In the genomic region with DNA sequence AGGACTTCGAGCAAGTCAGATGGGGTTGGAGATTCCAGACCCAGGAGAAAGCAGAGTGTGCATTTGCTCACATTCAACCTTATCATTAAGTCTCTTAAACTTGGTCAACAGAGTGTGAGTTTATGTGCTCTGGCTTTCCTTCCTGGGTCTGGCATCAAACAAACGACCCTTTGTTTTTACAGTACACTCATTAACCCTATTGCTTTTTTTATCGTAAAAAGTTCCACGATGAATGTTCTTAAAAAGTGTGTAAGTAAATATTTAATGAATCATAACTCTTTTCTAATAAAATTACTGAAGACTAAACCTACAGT, we compare ENCODE assay signal across 9 cellular contexts. TPM values are rescaled to one million over a fixed set of nuclear protein-coding genes. Genes with fewer than 3 reads are reported as not detected.
DNase-seq lines count a peak whose midpoint lies in the region; ATAC-seq, FAIRE-seq and TF ChIP-seq lines count a peak whose summit lies in the region.
"Had no signal": no experiment of that assay in that cellular context is flagged by ENCODE, and none has a peak within 500 bp of the region (broad histone marks: within the 10 kb centered on the region; RNA-seq: fewer than 3 reads in every experiment).

No MANE protein-coding gene starts in this region.

- H3K9me3 ChIP-seq in PC-3 (ENCODE audit: low read length) (no peaks in the 10 kb centered on the region), endothelial cell of umbilical vein (replicated peaks; ENCODE audit: control insufficient read depth, insufficient read depth, low read length) (no peaks in the 10 kb centered on the region)

- H3K4me1 ChIP-seq in PC-3 (ENCODE audit: insufficient read depth, low read length) = peaks cover 19% of the 10 kb centered on the region
- peaks cover 30% of the 10 kb centered on the region for H3K4me1 ChIP-seq in endothelial cell of umbilical vein (ENCODE audit: control insufficient read depth, extremely low read depth, insufficient read depth, low read length)

- TF ChIP-seq POLR2A in endothelial cell of umbilical vein (IDR thresholded peaks at IDR 0.05; ENCODE audit: low read depth, low read length) = no peak

- H3F3A ChIP-seq in PC-3 (ENCODE audit: low read length, unreplicated experiment) = no peaks in the 10 kb centered on the region

- H3K9ac ChIP-seq in PC-3 (ENCODE audit: low read length) (no peak overlapping the region), endothelial cell of umbilical vein (replicated peaks; ENCODE audit: extremely low read depth, insufficient read depth, low read length) (peak overlapping the region; percentile 37)

- H3K27me3 ChIP-seq in PC-3 (ENCODE audit: low read length) (no peaks in the 10 kb centered on the region), endothelial cell of umbilical vein (ENCODE audit: control insufficient read depth in 2 of 2, insufficient read depth in 2 of 2, low read length in 2 of 2) (no peaks in the 10 kb centered on the region)

- H4K20me1 ChIP-seq in PC-3 (ENCODE audit: low read length) (0 out of 2 replicates have a peak, but pooled peaks cover 5% of the 10 kb centered on the region), endothelial cell of umbilical vein (replicated peaks; ENCODE audit: control insufficient read depth, extremely low read depth, insufficient read depth, low read length) (peaks cover 9% of the 10 kb centered on the region)

- CTCF ChIA-PET in PC-3 (lab: Charles Lee) (no interaction called here), endothelial cell of umbilical vein (lab: Charles Lee) (no interaction called here)

- no peaks in the 10 kb centered on the region for H3K9me2 ChIP-seq in PC-3 (replicated peaks; ENCODE audit: low read length)

- H3K4me3 ChIP-seq in PC-3 (ENCODE audit: low read length) (peak overlapping the region; percentile 71), endothelial cell of umbilical vein (replicated peaks in 1 of 3; ENCODE audit: insufficient read depth in 1 of 3, low read depth in 1 of 3, low read length in 3 of 3) (peak overlapping the region in 1 of 3 experiments; percentile 66)

- POLR2A ChIA-PET in PC-3 (lab: Charles Lee; ENCODE audit: unreplicated experiment) (no interaction called here), endothelial cell of umbilical vein (lab: Charles Lee) (no interaction called here)

- BruUV-seq in PC-3 (replicated peaks; lab: Mats Ljungman, UMichigan) = no TSS peak
- BruUV-seq in endothelial cell of umbilical vein (replicated peaks; lab: Mats Ljungman, UMichigan) = no TSS peak

- 0 out of 2 replicates have a peak overlapping the region, but pooled peaks have one; percentile 8 for H2AFZ ChIP-seq in PC-3 (ENCODE audit: low read length)
- no peak overlapping the region for H2AFZ ChIP-seq in endothelial cell of umbilical vein (ENCODE audit: low read depth, low read length)

- dilution Hi-C loops in endothelial cell of umbilical vein (cut with MboI; ENCODE audit: extremely low pct_ligation_motif_present, low sequenced_read_pairs) = no loop called here

- FAIRE-seq in endothelial cell of umbilical vein (lab: Jason Lieb, UNC) = peak; percentile 12

- H3K27ac ChIP-seq in PC-3 (ENCODE audit: low read length) = peak overlapping the region; percentile 43; the same call in 1 of the 2 replicates
- H3K27ac ChIP-seq in endothelial cell of umbilical vein (ENCODE audit: insufficient read depth, low read depth, low read length) = no peak overlapping the region
- H3K27ac ChIP-seq: 22Rv1 had no signal

- H3K79me2 ChIP-seq in PC-3 (ENCODE audit: low read length) (peaks cover 36% of the 10 kb centered on the region), endothelial cell of umbilical vein (ENCODE audit: control insufficient read depth, insufficient read depth, low read length) (peaks cover 67% of the 10 kb centered on the region)

- H3K4me2 ChIP-seq in PC-3 (ENCODE audit: low read length) (peak overlapping the region; percentile 88), endothelial cell of umbilical vein (ENCODE audit: insufficient read depth, low read length) (peak overlapping the region; percentile 44)

- TF ChIP-seq CTCF in PC-3 (conservative IDR thresholded peaks at IDR 0.05; ENCODE audit: low read depth, low read length) = no peak
- TF ChIP-seq CTCF in endothelial cell of umbilical vein (IDR thresholded peaks at IDR 0.05; ENCODE audit: extremely low read depth in 1 of 2, insufficient read depth in 1 of 2, low read depth in 1 of 2, low read length in 2 of 2) = no peak

- no peaks in the 10 kb centered on the region for H3K9me1 ChIP-seq in endothelial cell of umbilical vein (replicated peaks; ENCODE audit: control insufficient read depth, extremely low read depth, insufficient read depth, low read length)

- intact Hi-C loops in PC-3 (cut with micrococcal nuclease) = loop anchor here (1.0 to 5.0 kb wide), 5 partner anchors 57 to 172 kb away; no protein-coding TSS in a partner anchor
- intact Hi-C loops in endothelial cell of umbilical vein (cut with micrococcal nuclease) = loop anchor here (2.0 to 5.0 kb wide), 3 partner anchors 46 to 388 kb away; a partner anchor contains a TSS

- no peaks in the 10 kb centered on the region for H3K36me3 ChIP-seq in PC-3 (ENCODE audit: low read depth, low read length)
- no peaks in the 10 kb centered on the region for H3K36me3 ChIP-seq in endothelial cell of umbilical vein (ENCODE audit: control insufficient read depth in 2 of 2, extremely low read depth in 1 of 2, insufficient read depth in 2 of 2, low read length in 2 of 2)

- ATAC-seq in PC-3 = peak; percentile 26
- ATAC-seq in GM18870 (IDR thresholded peaks at IDR 0.05; ENCODE audit: unreplicated experiment) = no peak

- DNase-seq in NCI-H748 (lab: John Stamatoyannopoulos, UW; ENCODE audit: unreplicated experiment) (peak; percentile 19), NCI-H748 treated with DMSO at 0.1 percent for 48 hours (lab: John Stamatoyannopoulos, UW) (no peak), PC-3 (peak; percentile 54), endothelial cell of umbilical vein (ENCODE audit: low read depth, low spot score) (peak; percentile 45), renal cortical epithelial cell (ENCODE audit: low read depth) (peak; percentile 16), DMS 273 treated with DMSO at 0.1 percent for 48 hours (lab: John Stamatoyannopoulos, UW) (no peak)
- no peak for DNase-seq in activated CD4-positive, alpha-beta T cell treated with anti-CD3 and anti-CD28 coated beads, Interleukin-2, amount 50 U/mL, for 48 hours

TF ChIP-seq in endothelial cell of umbilical vein, 7 proteins besides CTCF, POLR2A, EP300 and RAD21:
- TF ChIP-seq GATA2 (IDR thresholded peaks at IDR 0.05; ENCODE audit: insufficient read depth, insufficient read length, low read depth, low read length) = no peak
- TF ChIP-seq POLR2AphosphoS5 (IDR thresholded peaks at IDR 0.05; ENCODE audit: insufficient read depth, low read depth, low read length) = no peak
- no peak for TF ChIP-seq MYC (IDR thresholded peaks at IDR 0.05; ENCODE audit: low read depth, low read length)
- TF ChIP-seq, protein P1, sequence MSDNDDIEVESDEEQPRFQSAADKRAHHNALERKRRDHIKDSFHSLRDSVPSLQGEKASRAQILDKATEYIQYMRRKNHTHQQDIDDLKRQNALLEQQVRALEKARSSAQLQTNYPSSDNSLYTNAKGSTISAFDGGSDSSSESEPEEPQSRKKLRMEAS (IDR thresholded peaks at IDR 0.05; ENCODE audit: insufficient read depth, insufficient read length) = no peak
- TF ChIP-seq JUN (IDR thresholded peaks at IDR 0.05; ENCODE audit: borderline replicate concordance, insufficient read depth, insufficient read length, low read depth) = no peak
- TF ChIP-seq EZH2 (IDR thresholded peaks at IDR 0.05; ENCODE audit: borderline replicate concordance, low read depth, low read length, severe bottlenecking) = no peak
- no peak for TF ChIP-seq FOS (IDR thresholded peaks at IDR 0.05; ENCODE audit: borderline replicate concordance, insufficient read depth, low read length)

RNA-seq across cellular contexts. Expression of a gene that starts 2.5 kb away (rescaled TPM):
- 27.6 and 57.4 TPM in 2 replicates for total RNA-seq in PC-3 (2014; rRNA removed)
- 143 and 151 TPM in 2 replicates for total RNA-seq in endothelial cell of umbilical vein
- 59.2 and 69.0 TPM in 2 replicates for polyA plus RNA-seq in endothelial cell of umbilical vein
- 64.4 and 72.7 TPM in 2 replicates for polyA plus RNA-seq in endothelial cell of umbilical vein (2011; cell fraction: cytosol; rRNA removed)
- polyA plus RNA-seq in endothelial cell of umbilical vein (2011; cell fraction: nucleus; rRNA removed) = 171 and 177 TPM in 2 replicates
- polyA plus RNA-seq in endothelial cell of umbilical vein (2012) = 88.2 and 93.3 TPM in 2 replicates
- polyA minus RNA-seq in endothelial cell of umbilical vein = 96.4 and 114 TPM in 2 replicates
- polyA minus RNA-seq in endothelial cell of umbilical vein (2011; cell fraction: cytosol; rRNA and poly(A)+ RNA removed) = 35.5 TPM
- 131 and 165 TPM in 2 replicates for polyA minus RNA-seq in endothelial cell of umbilical vein (2011; cell fraction: nucleus; rRNA and poly(A)+ RNA removed)
- 34.7 and 39.4 TPM in 2 replicates for total RNA-seq in renal cortical epithelial cell

Comparison
In these comparisons a context has a peak if more than half of its experiments do, and no peak if none do; other contexts are left out.
1. DNase-seq: peak in NCI-H748 (single experiment), PC-3 (single experiment), endothelial cell of umbilical vein (single experiment) and renal cortical epithelial cell (single experiment); none in NCI-H748 treated with DMSO at 0.1 percent for 48 hours (single experiment), DMS 273 treated with DMSO at 0.1 percent for 48 hours (single experiment) and activated CD4-positive, alpha-beta T cell treated with anti-CD3 and anti-CD28 coated beads, Interleukin-2, amount 50 U/mL, for 48 hours (0 of 2).